Comparison of ENCODE assay signal across 1 cellular context in the genomic region with DNA sequence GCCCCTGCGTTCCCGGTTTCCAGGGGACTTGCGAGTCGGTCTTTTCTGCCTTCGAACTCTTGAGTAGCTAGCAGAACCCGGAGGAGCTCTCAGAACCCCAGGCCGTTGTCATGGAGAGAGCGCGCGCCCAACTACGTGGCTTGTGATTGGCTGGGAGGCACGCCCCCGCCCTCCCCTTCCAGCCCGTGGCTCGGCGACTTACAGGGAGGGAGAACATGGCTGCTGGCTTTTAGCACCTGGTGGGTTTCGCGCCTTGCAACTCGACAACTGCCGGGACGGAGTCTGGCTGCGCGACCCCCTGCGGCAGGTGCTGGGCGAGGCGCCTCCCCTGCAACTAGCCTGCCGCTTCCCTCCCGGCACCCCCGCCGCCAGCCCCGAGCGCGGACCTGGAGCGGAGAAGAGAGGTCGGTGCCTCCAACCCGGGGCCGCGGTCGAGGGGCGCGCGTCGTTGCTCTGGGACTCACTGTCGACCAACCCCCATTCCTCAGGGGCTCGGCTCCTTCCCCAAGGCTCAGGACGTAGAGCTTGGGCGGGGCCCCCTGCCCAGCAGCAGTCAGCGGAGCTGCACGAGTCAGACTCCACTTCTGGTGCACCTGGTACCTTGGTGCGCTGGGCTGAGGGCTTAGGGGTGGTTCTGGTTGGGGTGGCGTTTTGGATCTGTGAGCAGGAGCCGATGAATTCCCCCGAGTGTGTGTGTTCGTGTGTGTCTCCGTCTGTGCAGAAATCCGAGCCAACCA.
A peak's percentile ranks its signal among the peaks of the same experiment; 100 is the strongest.
TF ChIP-seq lines count a peak whose summit lies in the region.

No MANE protein-coding gene starts in this region.

TF ChIP-seq in HepG2, 621 proteins besides CTCF, POLR2A, EP300 and RAD21 (continued from another document and continues in another):
- TF ChIP-seq JDP2 (CRISPR knock-in tag; IDR thresholded peaks at IDR 0.05; ENCODE audit: borderline replicate concordance) = no peak
- TF ChIP-seq, protein P1, sequence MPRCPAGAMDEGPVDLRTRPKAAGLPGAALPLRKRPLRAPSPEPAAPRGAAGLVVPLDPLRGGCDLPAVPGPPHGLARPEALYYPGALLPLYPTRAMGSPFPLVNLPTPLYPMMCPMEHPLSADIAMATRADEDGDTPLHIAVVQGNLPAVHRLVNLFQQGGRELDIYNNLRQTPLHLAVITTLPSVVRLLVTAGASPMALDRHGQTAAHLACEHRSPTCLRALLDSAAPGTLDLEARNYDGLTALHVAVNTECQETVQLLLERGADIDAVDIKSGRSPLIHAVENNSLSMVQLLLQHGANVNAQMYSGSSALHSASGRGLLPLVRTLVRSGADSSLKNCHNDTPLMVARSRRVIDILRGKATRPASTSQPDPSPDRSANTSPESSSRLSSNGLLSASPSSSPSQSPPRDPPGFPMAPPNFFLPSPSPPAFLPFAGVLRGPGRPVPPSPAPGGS (CRISPR knock-in tag; IDR thresholded peaks at IDR 0.05) = peak; percentile 91
- no peak for TF ChIP-seq EZH2 (conservative IDR thresholded peaks at IDR 0.05; ENCODE audit: low read depth, low read length)
- peak; percentile 85; the same call in 1 of the 2 replicates for TF ChIP-seq PAWR (CRISPR knock-in tag; IDR thresholded peaks at IDR 0.05; ENCODE audit: borderline replicate concordance)
- TF ChIP-seq ZNF605 (CRISPR knock-in tag; IDR thresholded peaks at IDR 0.05) = peak; percentile 94
- TF ChIP-seq REPIN1 (CRISPR knock-in tag; IDR thresholded peaks at IDR 0.05; ENCODE audit: borderline replicate concordance, low read depth) = peak; percentile 97
- no peak; the same call in 1 of the 2 replicates for TF ChIP-seq ZNF720 (CRISPR knock-in tag; IDR thresholded peaks at IDR 0.05)
- TF ChIP-seq, protein P2, sequence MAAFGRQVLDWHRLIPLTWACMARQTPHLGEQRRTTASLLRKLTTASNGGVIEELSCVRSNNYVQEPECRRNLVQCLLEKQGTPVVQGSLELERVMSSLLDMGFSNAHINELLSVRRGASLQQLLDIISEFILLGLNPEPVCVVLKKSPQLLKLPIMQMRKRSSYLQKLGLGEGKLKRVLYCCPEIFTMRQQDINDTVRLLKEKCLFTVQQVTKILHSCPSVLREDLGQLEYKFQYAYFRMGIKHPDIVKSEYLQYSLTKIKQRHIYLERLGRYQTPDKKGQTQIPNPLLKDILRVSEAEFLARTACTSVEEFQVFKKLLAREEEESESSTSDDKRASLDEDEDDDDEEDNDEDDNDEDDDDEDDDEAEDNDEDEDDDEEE (CRISPR knock-in tag; IDR thresholded peaks at IDR 0.05) = 0 out of 2 replicates have a peak, but pooled peaks have one; percentile 53
- peak; percentile 93 for TF ChIP-seq NFYB (CRISPR knock-in tag; IDR thresholded peaks at IDR 0.05)
- TF ChIP-seq, protein P3, sequence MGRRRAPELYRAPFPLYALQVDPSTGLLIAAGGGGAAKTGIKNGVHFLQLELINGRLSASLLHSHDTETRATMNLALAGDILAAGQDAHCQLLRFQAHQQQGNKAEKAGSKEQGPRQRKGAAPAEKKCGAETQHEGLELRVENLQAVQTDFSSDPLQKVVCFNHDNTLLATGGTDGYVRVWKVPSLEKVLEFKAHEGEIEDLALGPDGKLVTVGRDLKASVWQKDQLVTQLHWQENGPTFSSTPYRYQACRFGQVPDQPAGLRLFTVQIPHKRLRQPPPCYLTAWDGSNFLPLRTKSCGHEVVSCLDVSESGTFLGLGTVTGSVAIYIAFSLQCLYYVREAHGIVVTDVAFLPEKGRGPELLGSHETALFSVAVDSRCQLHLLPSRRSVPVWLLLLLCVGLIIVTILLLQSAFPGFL (CRISPR knock-in tag; IDR thresholded peaks at IDR 0.05) = peak; percentile 88; the same call in 1 of the 2 replicates
- peak; percentile 51; the same call in 1 of the 2 replicates for TF ChIP-seq ESRRA (CRISPR knock-in tag; IDR thresholded peaks at IDR 0.05; ENCODE audit: low read depth)
- peak; percentile 82 for TF ChIP-seq HDAC1 (CRISPR knock-in tag; IDR thresholded peaks at IDR 0.05)
- no peak; the same call in 1 of the 2 replicates for TF ChIP-seq MAFG (CRISPR knock-in tag; IDR thresholded peaks at IDR 0.05)
- 0 out of 2 replicates have a peak, but pooled peaks have one; percentile 48 for TF ChIP-seq ZKSCAN8 (CRISPR knock-in tag; IDR thresholded peaks at IDR 0.05; ENCODE audit: borderline replicate concordance)
- peak; percentile 64; the same call in 1 of the 2 replicates for TF ChIP-seq TGIF2 (CRISPR knock-in tag; IDR thresholded peaks at IDR 0.05)
- peak; percentile 81 for TF ChIP-seq SP4 (CRISPR knock-in tag; IDR thresholded peaks at IDR 0.05)
- TF ChIP-seq ZNF136 (CRISPR knock-in tag; IDR thresholded peaks at IDR 0.05; ENCODE audit: low read depth) = no peak; the same call in 1 of the 2 replicates
- peak; percentile 75; the same call in 1 of the 2 replicates for TF ChIP-seq ZNF788 (CRISPR knock-in tag; IDR thresholded peaks at IDR 0.05; ENCODE audit: borderline replicate concordance)
- TF ChIP-seq ZNF20 (CRISPR knock-in tag; IDR thresholded peaks at IDR 0.05) = no peak
- TF ChIP-seq ZC3H4 (CRISPR knock-in tag; IDR thresholded peaks at IDR 0.05; ENCODE audit: borderline replicate concordance) = peak; percentile 45; the same call in 1 of the 2 replicates
- no peak for TF ChIP-seq ATM (IDR thresholded peaks at IDR 0.05; ENCODE audit: borderline replicate concordance)
- peak; percentile 99; the same call in 1 of the 2 replicates for TF ChIP-seq ZNF83 (CRISPR knock-in tag; IDR thresholded peaks at IDR 0.05; ENCODE audit: borderline replicate concordance)
- peak; percentile 97 for TF ChIP-seq ZNF563 (CRISPR knock-in tag; IDR thresholded peaks at IDR 0.05)
- no peak for TF ChIP-seq ZNF296 (CRISPR knock-in tag; conservative IDR thresholded peaks at IDR 0.05)
- TF ChIP-seq RFX5 (IDR thresholded peaks at IDR 0.05; ENCODE audit: low read depth, low read length) = peak; percentile 39; the same call in 1 of the 2 replicates
- TF ChIP-seq ZNF30 (CRISPR knock-in tag; IDR thresholded peaks at IDR 0.05) = no peak; the same call in 1 of the 2 replicates
- TF ChIP-seq ZNF629 (CRISPR knock-in tag; conservative IDR thresholded peaks at IDR 0.05) = peak; percentile 47; the same call in 1 of the 2 replicates
- TF ChIP-seq, protein P4, sequence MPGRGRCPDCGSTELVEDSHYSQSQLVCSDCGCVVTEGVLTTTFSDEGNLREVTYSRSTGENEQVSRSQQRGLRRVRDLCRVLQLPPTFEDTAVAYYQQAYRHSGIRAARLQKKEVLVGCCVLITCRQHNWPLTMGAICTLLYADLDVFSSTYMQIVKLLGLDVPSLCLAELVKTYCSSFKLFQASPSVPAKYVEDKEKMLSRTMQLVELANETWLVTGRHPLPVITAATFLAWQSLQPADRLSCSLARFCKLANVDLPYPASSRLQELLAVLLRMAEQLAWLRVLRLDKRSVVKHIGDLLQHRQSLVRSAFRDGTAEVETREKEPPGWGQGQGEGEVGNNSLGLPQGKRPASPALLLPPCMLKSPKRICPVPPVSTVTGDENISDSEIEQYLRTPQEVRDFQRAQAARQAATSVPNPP (CRISPR knock-in tag; IDR thresholded peaks at IDR 0.05) = peak; percentile 92
- TF ChIP-seq CC2D1A (CRISPR knock-in tag; IDR thresholded peaks at IDR 0.05) = peak; percentile 92; the same call in 1 of the 2 replicates
- TF ChIP-seq DMAP1 (CRISPR knock-in tag; IDR thresholded peaks at IDR 0.05) = peak; percentile 85; the same call in 1 of the 2 replicates
- TF ChIP-seq ZNF644 (CRISPR knock-in tag; IDR thresholded peaks at IDR 0.05; ENCODE audit: low read depth) = no peak
- peak; percentile 97 for TF ChIP-seq CHCHD3 (CRISPR knock-in tag; IDR thresholded peaks at IDR 0.05)
- no peak for TF ChIP-seq SYNCRIP (IDR thresholded peaks at IDR 0.05; ENCODE audit: insufficient read depth, low read depth, low read length)
- no peak for TF ChIP-seq HMGA1 (CRISPR knock-in tag; conservative IDR thresholded peaks at IDR 0.05)
- TF ChIP-seq, protein P5, sequence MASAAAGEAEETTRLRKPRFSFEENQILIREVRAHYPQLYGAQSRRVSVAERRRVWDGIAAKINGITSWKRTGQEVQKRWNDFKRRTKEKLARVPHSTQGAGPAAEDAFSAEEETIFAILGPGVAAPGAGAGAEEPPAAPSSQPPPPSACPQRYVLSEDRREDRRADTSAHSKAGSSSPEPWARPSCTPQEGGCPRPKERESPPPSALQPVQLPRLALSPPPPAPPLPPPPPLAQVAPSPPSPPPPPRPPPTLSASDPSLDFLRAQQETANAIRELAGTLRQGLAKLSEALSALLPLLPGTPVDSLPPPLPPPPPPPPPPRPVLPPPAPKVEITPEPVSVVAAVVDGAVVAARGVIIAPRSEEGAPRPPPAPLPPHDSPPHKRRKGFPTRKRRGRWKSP (CRISPR knock-in tag; IDR thresholded peaks at IDR 0.05) = peak; percentile 75; the same call in 1 of the 2 replicates
- peak; percentile 96 for TF ChIP-seq ZNF232 (CRISPR knock-in tag; IDR thresholded peaks at IDR 0.05; ENCODE audit: borderline replicate concordance)
- TF ChIP-seq ZNF510 (CRISPR knock-in tag; IDR thresholded peaks at IDR 0.05; ENCODE audit: low read depth) = peak; percentile 93
- TF ChIP-seq HNF4G (IDR thresholded peaks at IDR 0.05; ENCODE audit: borderline replicate concordance, low read depth, low read length) = 0 out of 2 replicates have a peak, but pooled peaks have one; percentile 16
- TF ChIP-seq HNF4G (CRISPR knock-in tag; IDR thresholded peaks at IDR 0.05; ENCODE audit: borderline replicate concordance, low read depth) = 0 out of 2 replicates have a peak, but pooled peaks have one; percentile 56
- TF ChIP-seq SIN3A (IDR thresholded peaks at IDR 0.05; ENCODE audit: borderline replicate concordance, low read depth, low read length) = peak; percentile 85; the same call in 1 of the 2 replicates
- peak; percentile 92 for TF ChIP-seq PHF8 (CRISPR knock-in tag; IDR thresholded peaks at IDR 0.05)
- TF ChIP-seq, protein P6, sequence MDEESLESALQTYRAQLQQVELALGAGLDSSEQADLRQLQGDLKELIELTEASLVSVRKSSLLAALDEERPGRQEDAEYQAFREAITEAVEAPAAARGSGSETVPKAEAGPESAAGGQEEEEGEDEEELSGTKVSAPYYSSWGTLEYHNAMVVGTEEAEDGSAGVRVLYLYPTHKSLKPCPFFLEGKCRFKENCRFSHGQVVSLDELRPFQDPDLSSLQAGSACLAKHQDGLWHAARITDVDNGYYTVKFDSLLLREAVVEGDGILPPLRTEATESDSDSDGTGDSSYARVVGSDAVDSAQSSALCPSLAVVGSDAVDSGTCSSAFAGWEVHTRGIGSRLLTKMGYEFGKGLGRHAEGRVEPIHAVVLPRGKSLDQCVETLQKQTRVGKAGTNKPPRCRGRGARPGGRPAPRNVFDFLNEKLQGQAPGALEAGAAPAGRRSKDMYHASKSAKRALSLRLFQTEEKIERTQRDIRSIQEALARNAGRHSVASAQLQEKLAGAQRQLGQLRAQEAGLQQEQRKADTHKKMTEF (CRISPR knock-in tag; IDR thresholded peaks at IDR 0.05) = peak; percentile 94
- no peak for TF ChIP-seq ZNF432 (CRISPR knock-in tag; IDR thresholded peaks at IDR 0.05; ENCODE audit: borderline replicate concordance)
- TF ChIP-seq, protein P7, sequence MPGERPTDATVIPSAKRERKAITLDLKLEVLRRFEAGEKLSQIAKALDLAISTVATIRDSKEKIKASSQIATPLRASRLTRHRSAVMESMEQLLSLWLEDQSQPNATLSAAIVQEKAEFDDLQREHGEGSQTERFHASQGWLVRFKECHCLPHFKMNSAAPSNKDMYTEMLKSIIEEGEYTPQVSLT (CRISPR knock-in tag; IDR thresholded peaks at IDR 0.05; ENCODE audit: borderline replicate concordance, low read depth) = no peak
- TF ChIP-seq, protein P8, sequence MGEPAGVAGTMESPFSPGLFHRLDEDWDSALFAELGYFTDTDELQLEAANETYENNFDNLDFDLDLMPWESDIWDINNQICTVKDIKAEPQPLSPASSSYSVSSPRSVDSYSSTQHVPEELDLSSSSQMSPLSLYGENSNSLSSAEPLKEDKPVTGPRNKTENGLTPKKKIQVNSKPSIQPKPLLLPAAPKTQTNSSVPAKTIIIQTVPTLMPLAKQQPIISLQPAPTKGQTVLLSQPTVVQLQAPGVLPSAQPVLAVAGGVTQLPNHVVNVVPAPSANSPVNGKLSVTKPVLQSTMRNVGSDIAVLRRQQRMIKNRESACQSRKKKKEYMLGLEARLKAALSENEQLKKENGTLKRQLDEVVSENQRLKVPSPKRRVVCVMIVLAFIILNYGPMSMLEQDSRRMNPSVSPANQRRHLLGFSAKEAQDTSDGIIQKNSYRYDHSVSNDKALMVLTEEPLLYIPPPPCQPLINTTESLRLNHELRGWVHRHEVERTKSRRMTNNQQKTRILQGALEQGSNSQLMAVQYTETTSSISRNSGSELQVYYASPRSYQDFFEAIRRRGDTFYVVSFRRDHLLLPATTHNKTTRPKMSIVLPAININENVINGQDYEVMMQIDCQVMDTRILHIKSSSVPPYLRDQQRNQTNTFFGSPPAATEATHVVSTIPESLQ (CRISPR knock-in tag; conservative IDR thresholded peaks at IDR 0.05) = peak; percentile 86; the same call in 1 of the 2 replicates
- TF ChIP-seq ZSCAN21 (CRISPR knock-in tag; IDR thresholded peaks at IDR 0.05; ENCODE audit: borderline replicate concordance) = 0 out of 2 replicates have a peak, but pooled peaks have one; percentile 90
- TF ChIP-seq, protein P9, sequence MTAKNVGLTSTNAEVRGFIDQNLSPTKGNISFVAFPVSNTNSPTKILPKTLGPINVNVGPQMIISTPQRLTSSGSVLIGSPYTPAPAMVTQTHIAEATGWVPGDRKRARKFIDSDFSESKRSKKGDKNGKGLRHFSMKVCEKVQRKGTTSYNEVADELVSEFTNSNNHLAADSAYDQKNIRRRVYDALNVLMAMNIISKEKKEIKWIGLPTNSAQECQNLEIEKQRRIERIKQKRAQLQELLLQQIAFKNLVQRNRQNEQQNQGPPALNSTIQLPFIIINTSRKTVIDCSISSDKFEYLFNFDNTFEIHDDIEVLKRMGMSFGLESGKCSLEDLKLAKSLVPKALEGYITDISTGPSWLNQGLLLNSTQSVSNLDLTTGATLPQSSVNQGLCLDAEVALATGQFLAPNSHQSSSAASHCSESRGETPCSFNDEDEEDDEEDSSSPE (CRISPR knock-in tag; IDR thresholded peaks at IDR 0.05) = peak; percentile 97
- no peak for TF ChIP-seq SRSF4 (IDR thresholded peaks at IDR 0.05; ENCODE audit: low read depth, low read length, poor library complexity, severe bottlenecking)
- TF ChIP-seq ZNF564 (CRISPR knock-in tag; IDR thresholded peaks at IDR 0.05) = peak; percentile 91; the same call in 1 of the 2 replicates
- TF ChIP-seq, protein P10, sequence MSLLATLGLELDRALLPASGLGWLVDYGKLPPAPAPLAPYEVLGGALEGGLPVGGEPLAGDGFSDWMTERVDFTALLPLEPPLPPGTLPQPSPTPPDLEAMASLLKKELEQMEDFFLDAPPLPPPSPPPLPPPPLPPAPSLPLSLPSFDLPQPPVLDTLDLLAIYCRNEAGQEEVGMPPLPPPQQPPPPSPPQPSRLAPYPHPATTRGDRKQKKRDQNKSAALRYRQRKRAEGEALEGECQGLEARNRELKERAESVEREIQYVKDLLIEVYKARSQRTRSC (CRISPR knock-in tag; IDR thresholded peaks at IDR 0.05; ENCODE audit: low read depth) = peak; percentile 39; the same call in 1 of the 2 replicates
- no peak for TF ChIP-seq HDAC6 (IDR thresholded peaks at IDR 0.05; ENCODE audit: low read depth, low read length)
- TF ChIP-seq NCOA1 (CRISPR knock-in tag; IDR thresholded peaks at IDR 0.05) = no peak
- no peak for TF ChIP-seq ADNP (CRISPR knock-in tag; IDR thresholded peaks at IDR 0.05)
- no peak for TF ChIP-seq DPF2 (CRISPR knock-in tag; IDR thresholded peaks at IDR 0.05; ENCODE audit: borderline replicate concordance, low read depth)
- peak; percentile 96 for TF ChIP-seq ZBTB38 (CRISPR knock-in tag; IDR thresholded peaks at IDR 0.05)
- TF ChIP-seq NFE2L1 (CRISPR knock-in tag; IDR thresholded peaks at IDR 0.05; ENCODE audit: borderline replicate concordance) = peak; percentile 92
